In the genomic region with DNA sequence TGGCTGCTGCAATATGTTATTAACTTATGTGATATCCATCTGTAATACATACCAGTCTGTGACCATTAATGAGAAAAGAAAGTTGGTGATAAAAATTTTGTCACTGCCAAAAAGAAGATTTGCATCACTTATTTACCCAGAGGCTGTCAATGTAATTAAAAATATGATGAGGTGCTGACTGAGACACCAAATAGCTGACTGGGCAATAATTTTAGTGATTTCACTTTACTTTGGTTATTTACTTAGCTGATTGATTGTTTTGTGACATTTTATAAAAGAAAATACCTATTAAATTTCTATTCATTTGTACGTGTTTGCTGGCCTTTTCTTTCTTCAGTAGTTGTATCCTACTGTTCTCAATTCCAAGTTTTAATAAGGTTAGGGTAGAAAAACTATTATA, we compare ENCODE assay signal across 37 cellular contexts.
"Had no signal": no experiment of that assay in that cellular context is flagged by ENCODE, and none has a peak within 500 bp of the region (broad histone marks: within the 10 kb centered on the region; RNA-seq: fewer than 3 reads in every experiment).

No MANE protein-coding gene starts in this region.

- H3K27me3 ChIP-seq: adrenal gland, body of pancreas, brain microvascular endothelial cell, breast epithelium had no signal

- ATAC-seq: activated CD8-positive, alpha-beta memory T cell treated with anti-CD3 and anti-CD28 coated beads, Interleukin-2, amount 10 ng/mL, durations not matched to agents 7 days and 5 days; activated CD8-positive, alpha-beta T cell treated with anti-CD3 and anti-CD28 coated beads, Interleukin-2, amount 10 ng/mL, durations not matched to agents 7 days and 5 days; activated naive CD4-positive, alpha-beta T cell treated with anti-CD3 and anti-CD28 coated beads, Interleukin-2, amount 50 U/mL, for 72 hours; activated T-cell treated with anti-CD3 and anti-CD28 coated beads, Interleukin-2, amount 50 U/mL, for 4 hours; activated T-cell treated with anti-CD3 and anti-CD28 coated beads, Interleukin-2, amount 50 U/mL, for 72 hours; activated T-helper 17 cell treated with anti-CD3 and anti-CD28 coated beads, Interleukin-2, amount 50 U/mL, for 72 hours; body of pancreas had no signal

- FAIRE-seq: astrocyte, colon, TTC549 had no signal

- H3K9me3 Mint-ChIP-seq: activated B cell treated with CpG ODN at 0.5 μM for 24 hours; activated CD4-positive, alpha-beta memory T cell treated with anti-CD3 and anti-CD28 coated beads, Interleukin-2, amount 10 ng/mL, durations not matched to agents 7 days and 5 days; activated CD4-positive, alpha-beta T cell treated with anti-CD3 and anti-CD28 coated beads, Interleukin-2, amount 10 ng/mL, durations not matched to agents 7 days and 5 days; activated naive CD4-positive, alpha-beta T cell treated with anti-CD3 and anti-CD28 coated beads for 36 hours; activated naive CD4-positive, alpha-beta T cell treated with anti-CD3 and anti-CD28 coated beads, Interleukin-2, amount 50 U/mL, for 72 hours; activated naive CD8-positive, alpha-beta T cell treated with anti-CD3 and anti-CD28 coated beads for 36 hours; activated T-cell treated with anti-CD3 and anti-CD28 coated beads, Interleukin-2, amount 50 U/mL, for 4 hours; activated T-cell treated with anti-CD3 and anti-CD28 coated beads, Interleukin-2, amount 50 U/mL, for 72 hours; activated T-helper 1 cell treated with anti-CD3 and anti-CD28 coated beads, Interleukin-12 subunit alpha, Interleukin-12 subunit beta, Interleukin-2, Interleukin-4 antibody, amounts not matched to agents 30 ng/mL and 10 ng/mL and 1 ng/mL, durations not matched to agents 14 hours and 24 hours and 36 hours; activated T-helper 17 cell treated with anti-CD3 and anti-CD28 coated beads, Interleukin-2, amount 50 U/mL, for 72 hours; T-helper 1 cell treated with Interleukin-12 subunit alpha and Interleukin-12 subunit beta and Interleukin-4 antibody, amounts not matched to agents 30 μg/mL and 1 μg/mL, for 36 hours; T-helper 2 cell treated with Interferon-gamma antibody and Interleukin-4, amounts not matched to agents 5 μg/mL and 100 μg/mL, for 36 hours had no signal

- H3K9me3 ChIP-seq: adrenal gland, body of pancreas, breast epithelium had no signal

- H3K27me3 Mint-ChIP-seq: activated B cell treated with CpG ODN at 0.5 μM for 24 hours; activated CD4-positive, alpha-beta memory T cell treated with anti-CD3 and anti-CD28 coated beads, Interleukin-2, amount 10 ng/mL, durations not matched to agents 7 days and 5 days; activated CD4-positive, alpha-beta T cell treated with anti-CD3 and anti-CD28 coated beads, Interleukin-2, amount 10 ng/mL, durations not matched to agents 7 days and 5 days; activated CD8-positive, alpha-beta memory T cell treated with anti-CD3 and anti-CD28 coated beads, Interleukin-2, amount 10 ng/mL, durations not matched to agents 7 days and 5 days; activated naive CD8-positive, alpha-beta T cell treated with anti-CD3 and anti-CD28 coated beads for 36 hours had no signal

- DNase-seq: activated B cell treated with CpG ODN at 0.5 μM for 24 hours; activated CD4-positive, alpha-beta memory T cell treated with anti-CD3 and anti-CD28 coated beads, Interleukin-2, amount 10 ng/mL, durations not matched to agents 7 days and 5 days; activated CD4-positive, alpha-beta T cell treated with anti-CD3 and anti-CD28 coated beads for 4 hours; activated CD4-positive, alpha-beta T cell treated with anti-CD3 and anti-CD28 coated beads, Interleukin-2, amount 10 ng/mL, durations not matched to agents 7 days and 5 days; activated CD4-positive, alpha-beta T cell treated with anti-CD3 and anti-CD28 coated beads, Interleukin-2, amount 50 U/mL, for 48 hours; activated CD4-positive, CD25-positive, alpha-beta regulatory T cell treated with anti-CD3 and anti-CD28 coated beads, Interleukin-2, amount 50 U/mL, for 72 hours; activated CD8-positive, alpha-beta memory T cell treated with anti-CD3 and anti-CD28 coated beads for 24 hours; activated CD8-positive, alpha-beta memory T cell treated with anti-CD3 and anti-CD28 coated beads, Interleukin-2, amount 10 ng/mL, durations not matched to agents 7 days and 5 days; activated CD8-positive, alpha-beta T cell treated with anti-CD3 and anti-CD28 coated beads, Interleukin-2, amount 10 ng/mL, durations not matched to agents 7 days and 5 days; activated effector memory CD4-positive, alpha-beta T cell treated with anti-CD3 and anti-CD28 coated beads, Interleukin-2, amount 50 U/mL, for 16 hours; activated gamma-delta T cell treated with Interleukin-2 at 50 U/mL for 16 hours; activated naive CD4-positive, alpha-beta T cell; activated naive CD4-positive, alpha-beta T cell treated with anti-CD3 and anti-CD28 coated beads for 36 hours; activated naive CD4-positive, alpha-beta T cell treated with anti-CD3 and anti-CD28 coated beads, Interleukin-2, amount 50 U/mL, for 16 hours; activated naive CD8-positive, alpha-beta T cell treated with anti-CD3 and anti-CD28 coated beads for 36 hours; activated T-cell treated with anti-CD3 and anti-CD28 coated beads for 4 hours; activated T-cell treated with anti-CD3 and anti-CD28 coated beads, Interleukin-2, amount 50 U/mL, for 1 hour; activated T-cell treated with anti-CD3 and anti-CD28 coated beads, Interleukin-2, amount 50 U/mL, for 4 hours; activated T-cell treated with anti-CD3 and anti-CD28 coated beads, Interleukin-2, amount 50 U/mL, for 72 hours; adrenal gland; amniotic stem cell; aorta; body of pancreas; brain microvascular endothelial cell; central memory CD4-positive, alpha-beta T cell; T-helper 2 cell; T-helper 9 cell had no signal

- H3K4me3 ChIP-seq: adrenal gland, body of pancreas, breast epithelium had no signal

- H3K36me3 Mint-ChIP-seq: activated CD8-positive, alpha-beta memory T cell treated with anti-CD3 and anti-CD28 coated beads, Interleukin-2, amount 10 ng/mL, durations not matched to agents 7 days and 5 days; activated naive CD4-positive, alpha-beta T cell treated with anti-CD3 and anti-CD28 coated beads, Interleukin-2, amount 50 U/mL, for 72 hours; activated naive CD8-positive, alpha-beta T cell treated with anti-CD3 and anti-CD28 coated beads for 36 hours had no signal

- H3K4me3 Mint-ChIP-seq: activated B cell treated with CpG ODN at 0.5 μM for 24 hours; activated CD4-positive, alpha-beta memory T cell treated with anti-CD3 and anti-CD28 coated beads, Interleukin-2, amount 10 ng/mL, durations not matched to agents 7 days and 5 days; activated CD4-positive, alpha-beta T cell treated with anti-CD3 and anti-CD28 coated beads, Interleukin-2, amount 10 ng/mL, durations not matched to agents 7 days and 5 days; activated CD8-positive, alpha-beta memory T cell treated with anti-CD3 and anti-CD28 coated beads, Interleukin-2, amount 10 ng/mL, durations not matched to agents 7 days and 5 days; activated CD8-positive, alpha-beta T cell treated with anti-CD3 and anti-CD28 coated beads, Interleukin-2, amount 10 ng/mL, durations not matched to agents 7 days and 5 days; activated naive CD4-positive, alpha-beta T cell treated with anti-CD3 and anti-CD28 coated beads for 36 hours; activated naive CD8-positive, alpha-beta T cell treated with anti-CD3 and anti-CD28 coated beads for 36 hours; activated T-cell treated with anti-CD3 and anti-CD28 coated beads, Interleukin-2, amount 50 U/mL, for 4 hours; activated T-cell treated with anti-CD3 and anti-CD28 coated beads, Interleukin-2, amount 50 U/mL, for 72 hours; activated T-helper 1 cell treated with anti-CD3 and anti-CD28 coated beads, Interleukin-12 subunit alpha, Interleukin-12 subunit beta, Interleukin-2, Interleukin-4 antibody, amounts not matched to agents 30 ng/mL and 10 ng/mL and 1 ng/mL, durations not matched to agents 14 hours and 24 hours and 36 hours; activated T-helper 17 cell treated with anti-CD3 and anti-CD28 coated beads, Interleukin-2, amount 50 U/mL, for 72 hours; T-helper 1 cell treated with Interleukin-12 subunit alpha and Interleukin-12 subunit beta and Interleukin-4 antibody, amounts not matched to agents 30 μg/mL and 1 μg/mL, for 36 hours; T-helper 2 cell treated with Interferon-gamma antibody and Interleukin-4, amounts not matched to agents 5 μg/mL and 100 μg/mL, for 36 hours had no signal

- H3K27ac Mint-ChIP-seq: activated B cell treated with CpG ODN at 0.5 μM for 24 hours; activated CD4-positive, alpha-beta memory T cell treated with anti-CD3 and anti-CD28 coated beads, Interleukin-2, amount 10 ng/mL, durations not matched to agents 7 days and 5 days; activated CD4-positive, alpha-beta T cell treated with anti-CD3 and anti-CD28 coated beads, Interleukin-2, amount 10 ng/mL, durations not matched to agents 7 days and 5 days; activated CD8-positive, alpha-beta memory T cell treated with anti-CD3 and anti-CD28 coated beads, Interleukin-2, amount 10 ng/mL, durations not matched to agents 7 days and 5 days; activated CD8-positive, alpha-beta T cell treated with anti-CD3 and anti-CD28 coated beads, Interleukin-2, amount 10 ng/mL, durations not matched to agents 7 days and 5 days; activated naive CD4-positive, alpha-beta T cell treated with anti-CD3 and anti-CD28 coated beads for 36 hours; activated naive CD4-positive, alpha-beta T cell treated with anti-CD3 and anti-CD28 coated beads, Interleukin-2, amount 50 U/mL, for 72 hours; activated naive CD8-positive, alpha-beta T cell treated with anti-CD3 and anti-CD28 coated beads for 36 hours; activated T-cell treated with anti-CD3 and anti-CD28 coated beads, Interleukin-2, amount 50 U/mL, for 72 hours; activated T-helper 1 cell treated with anti-CD3 and anti-CD28 coated beads, Interleukin-12 subunit alpha, Interleukin-12 subunit beta, Interleukin-2, Interleukin-4 antibody, amounts not matched to agents 30 ng/mL and 10 ng/mL and 1 ng/mL, durations not matched to agents 14 hours and 24 hours and 36 hours; activated T-helper 17 cell treated with anti-CD3 and anti-CD28 coated beads, Interleukin-2, amount 50 U/mL, for 72 hours; T-helper 1 cell treated with Interleukin-12 subunit alpha and Interleukin-12 subunit beta and Interleukin-4 antibody, amounts not matched to agents 30 μg/mL and 1 μg/mL, for 36 hours; T-helper 2 cell treated with Interferon-gamma antibody and Interleukin-4, amounts not matched to agents 5 μg/mL and 100 μg/mL, for 36 hours had no signal

- H3K27ac ChIP-seq: adrenal gland, body of pancreas, brain microvascular endothelial cell, breast epithelium, VCaP had no signal

- H3K4me1 ChIP-seq: adrenal gland, body of pancreas, breast epithelium had no signal

- H3K36me3 ChIP-seq: adrenal gland, brain microvascular endothelial cell, breast epithelium had no signal

- H3K4me1 Mint-ChIP-seq: activated B cell treated with CpG ODN at 0.5 μM for 24 hours; activated CD4-positive, alpha-beta memory T cell treated with anti-CD3 and anti-CD28 coated beads, Interleukin-2, amount 10 ng/mL, durations not matched to agents 7 days and 5 days; activated CD4-positive, alpha-beta T cell treated with anti-CD3 and anti-CD28 coated beads, Interleukin-2, amount 10 ng/mL, durations not matched to agents 7 days and 5 days; activated CD8-positive, alpha-beta memory T cell treated with anti-CD3 and anti-CD28 coated beads, Interleukin-2, amount 10 ng/mL, durations not matched to agents 7 days and 5 days; activated naive CD8-positive, alpha-beta T cell treated with anti-CD3 and anti-CD28 coated beads for 36 hours; activated T-helper 17 cell treated with anti-CD3 and anti-CD28 coated beads, Interleukin-2, amount 50 U/mL, for 72 hours had no signal
